ENCODE assay signal across 8 cellular contexts in genomic region chr3:5190147-5190791, GRCh38.
DNase-seq lines count a peak whose midpoint lies in the region; ATAC-seq and TF ChIP-seq lines count a peak whose summit lies in the region.

No MANE protein-coding gene starts in this region.

- H3K4me1 ChIP-seq in Loucy (ENCODE audit: insufficient read depth, low read length, poor library complexity, severe bottlenecking) (peaks cover 71% of the 10 kb centered on the region), neutrophil (ENCODE audit: control insufficient read depth in 1 of 2, insufficient read depth in 1 of 2, low read depth in 1 of 2, low read length in 1 of 2) (peaks cover 86 to 88% of the 10 kb centered on the region in 2 experiments)

- DNase-seq in DMS79 (lab: John Stamatoyannopoulos, UW) (peak; percentile 65), choroid plexus epithelial cell (ENCODE audit: low read depth) (no peak), substantia nigra (lab: John Stamatoyannopoulos, UW) (no peak), ecto neural progenitor cell (ENCODE audit: low spot score) (no peak)
- no peak for DNase-seq in activated CD8-positive, alpha-beta memory T cell treated with anti-CD3 and anti-CD28 coated beads for 24 hours

- no peaks in the 10 kb centered on the region for H3K9me3 ChIP-seq in Loucy (ENCODE audit: insufficient read depth, low read depth, low read length)
- no peaks in the 10 kb centered on the region for H3K9me3 ChIP-seq in neutrophil

- no peak overlapping the region for H2AFZ ChIP-seq in Loucy (ENCODE audit: low read length)

- H4K20me1 ChIP-seq in Loucy (ENCODE audit: insufficient read depth, low read length, poor library complexity, severe bottlenecking) = peaks cover 69% of the 10 kb centered on the region

- H3K36me3 ChIP-seq in Loucy (ENCODE audit: insufficient read depth, low read length) (no peaks in the 10 kb centered on the region; the same call in 1 of the 2 replicates), neutrophil (no peaks in the 10 kb centered on the region)

- peak overlapping the region; percentile 61 for H3K9ac ChIP-seq in Loucy (ENCODE audit: low read depth, low read length, poor library complexity, severe bottlenecking)

- no peak for ATAC-seq in GM19455 (IDR thresholded peaks at IDR 0.05; ENCODE audit: unreplicated experiment)

- peaks cover 77% of the 10 kb centered on the region for H3K79me2 ChIP-seq in Loucy (ENCODE audit: insufficient read depth, low read length)

- no peaks in the 10 kb centered on the region for H3F3A ChIP-seq in Loucy (ENCODE audit: low read depth)

- peak overlapping the region; percentile 74 for H3K4me2 ChIP-seq in Loucy (ENCODE audit: low read depth, low read length, poor library complexity, severe bottlenecking)

- no peaks in the 10 kb centered on the region for H3K9me2 ChIP-seq in Loucy (replicated peaks; ENCODE audit: low read depth, low read length)

- H3K27me3 ChIP-seq in Loucy (ENCODE audit: insufficient read depth, low read length, poor library complexity, severe bottlenecking) (peaks cover 6% of the 10 kb centered on the region), neutrophil (no peaks in the 10 kb centered on the region)

- peak overlapping the region; percentile 57 for H3K27ac ChIP-seq in neutrophil
- no peak overlapping the region for H3K27ac ChIP-seq in substantia nigra (ENCODE audit: low read depth, low read length, poor library complexity, severe bottlenecking)

- TF ChIP-seq CTCF in Loucy (conservative IDR thresholded peaks at IDR 0.05; ENCODE audit: low read length) = no peak
- TF ChIP-seq CTCF in choroid plexus epithelial cell (conservative IDR thresholded peaks at IDR 0.05; ENCODE audit: low read depth, low read length) = no peak
- no peak for TF ChIP-seq CTCF in neutrophil (IDR thresholded peaks at IDR 0.05)

- H3K4me3 ChIP-seq in Loucy (ENCODE audit: low read length, poor library complexity, severe bottlenecking) = peak overlapping the region; percentile 73
- peak overlapping the region; percentile 3 for H3K4me3 ChIP-seq in choroid plexus epithelial cell (ENCODE audit: low read depth, low read length)
- H3K4me3 ChIP-seq in neutrophil (ENCODE audit: low read depth in 1 of 2, low read length in 1 of 2) = peak overlapping the region; percentile 12 to 90

Comparison
In these comparisons a context has a peak if more than half of its experiments do, and no peak if none do; other contexts are left out.
1. H3K4me3 ChIP-seq: peak in every context shown above with its lines; median percentile 73 in Loucy; 51 in neutrophil; 3 in choroid plexus epithelial cell.